In the genomic region with DNA sequence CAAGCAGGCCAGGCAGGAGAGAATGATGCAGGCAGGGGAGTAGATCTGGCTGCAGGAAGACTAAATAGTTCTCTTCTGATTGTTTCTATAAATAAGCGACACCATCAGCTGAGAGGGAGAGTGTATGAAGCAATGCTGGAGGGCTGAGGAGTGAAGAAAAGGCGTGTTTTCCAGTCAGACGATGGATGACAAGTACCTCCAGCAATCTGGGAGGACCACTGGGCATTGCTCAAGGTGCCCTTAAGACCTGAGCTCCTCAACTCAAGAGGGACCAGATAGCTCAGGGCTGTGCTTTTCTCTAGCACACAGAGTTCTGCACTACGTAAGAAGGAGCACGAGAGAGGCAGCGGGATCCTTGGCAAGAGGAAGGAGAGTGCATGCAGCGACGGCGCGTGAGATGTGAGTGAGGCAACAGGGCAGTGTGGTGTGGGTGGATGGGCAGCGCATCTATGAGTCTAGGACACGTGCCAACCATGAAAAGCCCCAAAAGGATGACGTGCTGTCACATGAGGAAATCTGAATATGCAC, we compare ENCODE assay signal across 11 cellular contexts. TPM values are rescaled to one million over a fixed set of nuclear protein-coding genes. Genes with fewer than 3 reads are reported as not detected.
DNase-seq lines count a peak whose midpoint lies in the region; ATAC-seq and TF ChIP-seq lines count a peak whose summit lies in the region.
"Had no signal": no experiment of that assay in that cellular context is flagged by ENCODE, and none has a peak within 500 bp of the region (broad histone marks: within the 10 kb centered on the region; RNA-seq: fewer than 3 reads in every experiment).

No MANE protein-coding gene starts in this region.

- H3K27me3 ChIP-seq in heart left ventricle, result no peaks in the 10 kb centered on the region

- TF ChIP-seq CTCF in VCaP (conservative IDR thresholded peaks at IDR 0.05), result no peak
- TF ChIP-seq CTCF in heart left ventricle (IDR thresholded peaks at IDR 0.05), result no peak

- no peak overlapping the region for H3K4me3 ChIP-seq in heart left ventricle

- intact Hi-C loops in heart left ventricle (cut with DNase I), result loop anchor here in 3 of 10 donors (5.0 to 10.0 kb wide), 3 partner anchors 196 to 446 kb away; no protein-coding TSS in a partner anchor

- no peaks in the 10 kb centered on the region for H3K9me3 ChIP-seq in heart left ventricle

- peaks cover 0 to 58% (median 28%) of the 10 kb centered on the region in 9 donors for H3K36me3 ChIP-seq in heart left ventricle

- DNase-seq in G401 (ENCODE audit: low spot score), result peak; percentile 10
- DNase-seq in heart left ventricle, result peak; percentile 65 to 86 (median 85)
- DNase-seq in putamen (ENCODE audit: low spot score), result peak; percentile 81
- DNase-seq in NCI-H146 treated with DMSO at 0.1 percent for 48 hours (lab: John Stamatoyannopoulos, UW; ENCODE audit: unreplicated experiment), result no peak
- DNase-seq: islet precursor cell; NCI-H524 treated with DMSO at 0.1 percent for 48 hours; stimulated activated CD4-positive, alpha-beta T cell treated with anti-CD3 and anti-CD28 coated beads, Interleukin-1b, Interleukin-23, amount 100 ng/mL, for 48 hours had no signal

- peaks cover 0 to 29% (median 12%) of the 10 kb centered on the region in 12 donors for H3K4me1 ChIP-seq in heart left ventricle

- TF ChIP-seq POLR2A in heart left ventricle (IDR thresholded peaks at IDR 0.05), result no peak

- 35 to 66% (median 61%) methylated on average over 13 of the region's 13 CpGs for WGBS in heart left ventricle, 4 donors

- H3K27ac ChIP-seq in VCaP (peak overlapping the region; percentile 62), heart left ventricle (peak overlapping the region; percentile 36 to 86 (median 68))

- peak; percentile 81 to 87 (median 85) for ATAC-seq in heart left ventricle
- no peak for ATAC-seq in GM18861 (IDR thresholded peaks at IDR 0.05; ENCODE audit: unreplicated experiment)
- no peak for ATAC-seq in HG02852 (IDR thresholded peaks at IDR 0.05; ENCODE audit: unreplicated experiment)
- no peak for ATAC-seq in GM18873 (IDR thresholded peaks at IDR 0.05; ENCODE audit: low FRiP score, unreplicated experiment)

- in situ Hi-C loops in G401 (cut with HindIII; ENCODE audit: low sequenced_read_pairs), result no loop called here

RNA-seq across cellular contexts. Expression of a gene that starts 36.0 kb away (rescaled TPM):
- total RNA-seq in G401 (2014; rRNA removed; shearing (Covaris generic)), result 91.4 and 171 TPM in 2 replicates
- 100 to 1,000 TPM; 193 to 283 (median 236) TPM for total RNA-seq in heart left ventricle
- polyA plus RNA-seq in heart left ventricle, result 100 to 1,000 TPM; 146 to 190 TPM

RNA-seq across cellular contexts. Expression of a gene that starts 49.1 kb away (rescaled TPM):
- not detected in 2 replicates for total RNA-seq in G401 (2014; rRNA removed; shearing (Covaris generic))
- total RNA-seq in heart left ventricle, result 1 to 10 TPM in 3 of 9 donors, under 1 TPM in 5, not detected in 1; 0.22 to 2.4 (median 0.78) TPM
- under 1 TPM in 1 of 2 donors, not detected in 1; 0.43 TPM for polyA plus RNA-seq in heart left ventricle

Comparison
In these comparisons a context has a peak if more than half of its experiments do, and no peak if none do; other contexts are left out.
1. ATAC-seq: peak in heart left ventricle (4 of 4); none in GM18861 (single experiment), HG02852 (single experiment) and GM18873 (single experiment).